In genomic region chr10:101464082-101464481, GRCh38 we compare ENCODE assay signal across 18 cellular contexts.
DNase-seq lines count a peak whose midpoint lies in the region; TF ChIP-seq lines count a peak whose summit lies in the region.
"Had no signal": no experiment of that assay in that cellular context is flagged by ENCODE, and none has a peak within 500 bp of the region (broad histone marks: within the 10 kb centered on the region; RNA-seq: fewer than 3 reads in every experiment).

No MANE protein-coding gene starts in this region.

- no peak overlapping the region for H3K27ac Mint-ChIP-seq in neural progenitor cell
- H3K27ac Mint-ChIP-seq: B cell; CD4-positive, alpha-beta T cell; CD8-positive, alpha-beta T cell had no signal

- H3K4me3 Mint-ChIP-seq in neural progenitor cell = no peak overlapping the region
- H3K4me3 Mint-ChIP-seq: B cell; CD4-positive, alpha-beta T cell; CD8-positive, alpha-beta T cell had no signal

- TF ChIP-seq CTCF in WERI-Rb-1 (IDR thresholded peaks at IDR 0.05; ENCODE audit: low read depth, low read length) = no peak
- no peak for TF ChIP-seq CTCF in neural progenitor cell (IDR thresholded peaks at IDR 0.05)

- peaks cover 6% of the 10 kb centered on the region for H3K27me3 Mint-ChIP-seq in neural progenitor cell (ENCODE audit: insufficient read depth, low read depth)
- H3K27me3 Mint-ChIP-seq: B cell; CD4-positive, alpha-beta T cell had no signal

- H3K36me3 Mint-ChIP-seq in neural progenitor cell = no peaks in the 10 kb centered on the region

- peaks cover 86% of the 10 kb centered on the region for H3K4me1 ChIP-seq in neural progenitor cell
- H3K4me1 ChIP-seq: A549, Caco-2 had no signal

- DNase-seq in NCI-H82 (lab: John Stamatoyannopoulos, UW) (peak; percentile 53), NCI-H82 treated with DMSO at 0.1 percent for 48 hours (lab: John Stamatoyannopoulos, UW; ENCODE audit: unreplicated experiment) (no peak), WERI-Rb-1 (no peak), neural progenitor cell (ENCODE audit: low spot score) (no peak), cerebellar nuclear complex (lab: John Stamatoyannopoulos, UW) (no peak), NCI-H187 (lab: John Stamatoyannopoulos, UW) (no peak)
- DNase-seq: AML-193; Caco-2; Calu3; CD4-positive, alpha-beta T cell; CD8-positive, alpha-beta T cell; DMS79 treated with DMSO at 0.1 percent for 48 hours; GF-D8 had no signal

- peaks cover 47% of the 10 kb centered on the region for H3F3A ChIP-seq in neural progenitor cell (ENCODE audit: low read depth)

- H2AFZ ChIP-seq in neural progenitor cell (replicated peaks) = no peak overlapping the region

- peak overlapping the region; percentile 76 for H3K4me2 ChIP-seq in neural progenitor cell
- H3K4me2 ChIP-seq: A549; BLaER1 treated with 17β-estradiol and CSF1 and Interleukin-3, amounts not matched to agents 10 nM and 100 nM had no signal

- H3K4me3 ChIP-seq in WERI-Rb-1 (ENCODE audit: low read depth, low read length) = no peak overlapping the region
- no peak overlapping the region for H3K4me3 ChIP-seq in neural progenitor cell
- H3K4me3 ChIP-seq: A549; BLaER1 treated with 17β-estradiol and CSF1 and Interleukin-3, amounts not matched to agents 10 nM and 100 nM had no signal

- peaks cover 6% of the 10 kb centered on the region for H3K36me3 ChIP-seq in WERI-Rb-1
- H3K36me3 ChIP-seq in neural progenitor cell = no peaks in the 10 kb centered on the region

- peaks cover 63% of the 10 kb centered on the region for H3K4me1 Mint-ChIP-seq in neural progenitor cell

- peaks cover 26% of the 10 kb centered on the region for H4K20me1 ChIP-seq in neural progenitor cell (ENCODE audit: low read depth)

- no peaks in the 10 kb centered on the region for H3K9me3 Mint-ChIP-seq in neural progenitor cell
- H3K9me3 Mint-ChIP-seq: CD4-positive, alpha-beta T cell; CD8-positive, alpha-beta T cell had no signal

- H3K9me3 ChIP-seq in WERI-Rb-1 (ENCODE audit: severe bottlenecking) (no peaks in the 10 kb centered on the region), neural progenitor cell (ENCODE audit: low read depth) (no peaks in the 10 kb centered on the region)
- H3K9me3 ChIP-seq: A549; BLaER1 treated with 17β-estradiol and CSF1 and Interleukin-3, amounts not matched to agents 10 nM and 100 nM; Caco-2 had no signal

- no peaks in the 10 kb centered on the region for H3K79me2 ChIP-seq in neural progenitor cell (ENCODE audit: low read depth)

- peak overlapping the region; percentile 40 for H3K27ac ChIP-seq in WERI-Rb-1
- no peak overlapping the region for H3K27ac ChIP-seq in neural progenitor cell
- H3K27ac ChIP-seq: 22Rv1; A549; BLaER1 treated with 17β-estradiol and CSF1 and Interleukin-3, amounts not matched to agents 10 nM and 100 nM; C4-2B had no signal

- H3K9ac ChIP-seq in neural progenitor cell = no peak overlapping the region
- H3K9ac ChIP-seq: BLaER1 treated with 17β-estradiol and CSF1 and Interleukin-3, amounts not matched to agents 10 nM and 100 nM had no signal

- no peaks in the 10 kb centered on the region for H3K27me3 ChIP-seq in WERI-Rb-1 (ENCODE audit: insufficient read depth, low read depth, severe bottlenecking)
- no peaks in the 10 kb centered on the region for H3K27me3 ChIP-seq in neural progenitor cell
- H3K27me3 ChIP-seq: BLaER1 treated with 17β-estradiol and CSF1 and Interleukin-3, amounts not matched to agents 10 nM and 100 nM had no signal
